Comparison of ENCODE assay signal across 1 cellular context in genomic region chr22:19849800-19850481, GRCh38.
TF ChIP-seq lines count a peak whose summit lies in the region.

No MANE protein-coding gene starts in this region.

TF ChIP-seq in IMR-90, 13 proteins besides CTCF, POLR2A, EP300 and RAD21 (continued from another document):
- TF ChIP-seq USF2 (IDR thresholded peaks at IDR 0.05; ENCODE audit: low read depth, low read length), result peak; percentile 27; the same call in 1 of the 2 replicates
